Comparison of ENCODE assay signal across 19 cellular contexts in the genomic region with DNA sequence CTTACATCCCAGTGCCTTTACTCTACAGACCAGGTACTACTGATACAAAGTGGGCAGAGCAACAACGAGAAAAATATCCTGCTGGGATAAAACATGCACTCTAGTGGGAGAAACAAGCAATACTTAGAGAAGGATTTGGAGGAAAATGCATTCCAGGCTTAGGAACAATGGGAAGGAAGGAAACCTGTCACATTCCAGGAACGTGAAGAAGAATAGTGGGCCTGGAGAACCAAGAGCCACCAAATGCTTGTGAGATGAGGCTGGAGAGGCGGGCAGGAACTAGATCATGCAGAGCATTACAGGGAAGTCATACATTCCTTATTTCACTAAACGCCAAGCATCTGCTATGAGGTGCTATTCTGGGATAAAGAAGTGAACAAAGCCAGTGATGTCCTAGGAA.
"Had no signal": no experiment of that assay in that cellular context is flagged by ENCODE, and none has a peak within 500 bp of the region (broad histone marks: within the 10 kb centered on the region; RNA-seq: fewer than 3 reads in every experiment).

No MANE protein-coding gene starts in this region.

- H3K36me3 ChIP-seq: colonic mucosa, left lung, pancreas, right lobe of liver, upper lobe of left lung had no signal

- H3K4me3 ChIP-seq: colonic mucosa, left lung, pancreas, right lobe of liver, upper lobe of left lung had no signal

- H3K27me3 ChIP-seq: colonic mucosa, left lung, pancreas, right lobe of liver, upper lobe of left lung had no signal

- DNase-seq: activated CD4-positive, alpha-beta T cell treated with anti-CD3 and anti-CD28 coated beads, Interleukin-2, amount 10 ng/mL, durations not matched to agents 24 days and 14 days; activated CD8-positive, alpha-beta T cell treated with anti-CD3 and anti-CD28 coated beads for 36 hours; activated naive CD4-positive, alpha-beta T cell; activated naive CD8-positive, alpha-beta T cell treated with anti-CD3 and anti-CD28 coated beads, Interleukin-2, amount 10 ng/mL, durations not matched to agents 7 days and 5 days; activated T-cell treated with anti-CD3 and anti-CD28 coated beads, Interleukin-2, amount 50 U/mL, for 1 hour; amygdala; central memory CD4-positive, alpha-beta T cell; colonic mucosa; left lung; pancreas; right lobe of liver; small intestine; stimulated activated CD4-positive, alpha-beta T cell treated with anti-CD3 and anti-CD28 coated beads, Interleukin-15, amount 100 ng/mL, for 24 hours; stimulated activated CD4-positive, alpha-beta T cell treated with anti-CD3 and anti-CD28 coated beads, Interleukin-2, amount 100 ng/mL, for 48 hours; stimulated activated naive CD8-positive, alpha-beta T cell treated with anti-CD3 and anti-CD28 coated beads, Interleukin-15, amount 100 ng/mL, for 72 hours; T1000; upper lobe of left lung had no signal

- H3K27ac ChIP-seq: colonic mucosa, left lung, pancreas, right lobe of liver, upper lobe of left lung had no signal

- H3K4me1 ChIP-seq: colonic mucosa, left lung, right lobe of liver, upper lobe of left lung had no signal

- H3K9me3 ChIP-seq: colonic mucosa, left lung, pancreas, right lobe of liver, upper lobe of left lung had no signal

- ATAC-seq: activated CD8-positive, alpha-beta T cell treated with anti-CD3 and anti-CD28 coated beads for 36 hours; activated T-helper 17 cell treated with anti-CD3 and anti-CD28 coated beads, Interleukin-2, amount 50 U/mL, for 72 hours; esophagus mucosa; left lung; pancreas; right lobe of liver; stimulated activated naive CD8-positive, alpha-beta T cell treated with anti-CD3 and anti-CD28 coated beads, Interleukin-15, amount 100 ng/mL, for 72 hours had no signal
